Comparison of ENCODE assay signal across 1 cellular context in the genomic region with DNA sequence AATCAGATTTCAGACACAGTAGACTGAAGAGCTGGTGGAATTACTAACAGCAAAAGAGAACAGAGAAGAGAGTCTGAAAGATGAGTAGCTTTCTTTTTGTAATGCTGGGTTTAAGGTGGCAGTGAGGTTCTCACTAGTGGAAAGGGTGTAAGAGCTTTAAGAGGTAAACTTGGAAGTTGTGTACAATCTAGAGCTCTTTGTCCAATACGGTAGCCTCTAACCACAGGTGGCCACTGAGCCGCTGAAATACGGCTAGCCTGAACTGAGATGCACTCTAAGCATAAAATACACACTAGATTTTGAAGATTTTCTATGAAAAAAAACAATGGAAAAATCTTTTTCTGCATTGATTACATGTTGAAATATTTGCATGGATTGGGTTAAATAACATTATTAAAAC.
TF ChIP-seq lines count a peak whose summit lies in the region.

No MANE protein-coding gene starts in this region.

TF ChIP-seq in IMR-90, 13 proteins besides CTCF, POLR2A, EP300 and RAD21:
- TF ChIP-seq MAFK (IDR thresholded peaks at IDR 0.05; ENCODE audit: low read depth, low read length) (no peak), BHLHE40 (IDR thresholded peaks at IDR 0.05; ENCODE audit: low read depth, low read length) (no peak), MXI1 (IDR thresholded peaks at IDR 0.05; ENCODE audit: borderline replicate concordance, low read depth, low read length) (no peak), CEBPB (IDR thresholded peaks at IDR 0.05; ENCODE audit: low read depth, low read length) (no peak), RCOR1 (IDR thresholded peaks at IDR 0.05; ENCODE audit: insufficient replicate concordance, low read length) (no peak), FOS (IDR thresholded peaks at IDR 0.05; ENCODE audit: low read depth, low read length) (no peak), CHD1 (IDR thresholded peaks at IDR 0.05; ENCODE audit: low read depth, low read length) (no peak)
- TF ChIP-seq, protein P1, sequence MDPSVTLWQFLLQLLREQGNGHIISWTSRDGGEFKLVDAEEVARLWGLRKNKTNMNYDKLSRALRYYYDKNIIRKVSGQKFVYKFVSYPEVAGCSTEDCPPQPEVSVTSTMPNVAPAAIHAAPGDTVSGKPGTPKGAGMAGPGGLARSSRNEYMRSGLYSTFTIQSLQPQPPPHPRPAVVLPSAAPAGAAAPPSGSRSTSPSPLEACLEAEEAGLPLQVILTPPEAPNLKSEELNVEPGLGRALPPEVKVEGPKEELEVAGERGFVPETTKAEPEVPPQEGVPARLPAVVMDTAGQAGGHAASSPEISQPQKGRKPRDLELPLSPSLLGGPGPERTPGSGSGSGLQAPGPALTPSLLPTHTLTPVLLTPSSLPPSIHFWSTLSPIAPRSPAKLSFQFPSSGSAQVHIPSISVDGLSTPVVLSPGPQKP (IDR thresholded peaks at IDR 0.05; ENCODE audit: borderline replicate concordance, low read depth, low read length), result no peak
- TF ChIP-seq, protein P2, sequence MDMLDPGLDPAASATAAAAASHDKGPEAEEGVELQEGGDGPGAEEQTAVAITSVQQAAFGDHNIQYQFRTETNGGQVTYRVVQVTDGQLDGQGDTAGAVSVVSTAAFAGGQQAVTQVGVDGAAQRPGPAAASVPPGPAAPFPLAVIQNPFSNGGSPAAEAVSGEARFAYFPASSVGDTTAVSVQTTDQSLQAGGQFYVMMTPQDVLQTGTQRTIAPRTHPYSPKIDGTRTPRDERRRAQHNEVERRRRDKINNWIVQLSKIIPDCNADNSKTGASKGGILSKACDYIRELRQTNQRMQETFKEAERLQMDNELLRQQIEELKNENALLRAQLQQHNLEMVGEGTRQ (IDR thresholded peaks at IDR 0.05; ENCODE audit: low read depth, low read length), result no peak
TF ChIP-seq in IMR-90: peak in this region for 0.
